32 cellular contexts compared by ENCODE assay signal in the genomic region with DNA sequence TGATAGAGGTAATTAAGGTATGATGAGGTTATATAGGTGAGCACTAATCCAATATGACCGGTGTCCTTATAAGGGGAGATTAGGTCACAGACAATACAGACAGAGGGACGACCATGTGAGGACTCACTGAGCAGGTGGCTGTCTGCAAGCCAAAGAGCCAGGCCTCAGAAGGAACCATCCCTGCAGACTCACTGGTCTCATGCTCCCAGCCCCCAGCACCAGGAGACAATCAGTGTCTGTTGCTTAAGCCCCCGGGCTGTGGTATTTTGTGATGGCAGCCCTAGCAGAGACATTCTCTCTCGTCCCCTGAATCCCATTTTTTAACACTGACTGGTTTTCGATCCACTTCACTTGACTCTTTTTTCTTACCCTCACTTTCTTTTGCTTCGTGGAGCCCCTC. TPM values are rescaled to one million over a fixed set of nuclear protein-coding genes. Genes with fewer than 3 reads are reported as not detected.
"Had no signal": no experiment of that assay in that cellular context is flagged by ENCODE, and none has a peak within 500 bp of the region (broad histone marks: within the 10 kb centered on the region; RNA-seq: fewer than 3 reads in every experiment).

No MANE protein-coding gene starts in this region.

- H3K4me1 Mint-ChIP-seq: activated CD4-positive, alpha-beta T cell treated with anti-CD3 and anti-CD28 coated beads, Interleukin-2, amount 10 ng/mL, durations not matched to agents 7 days and 5 days; central memory CD8-positive, alpha-beta T cell had no signal

- H3K27ac Mint-ChIP-seq: activated CD4-positive, alpha-beta memory T cell treated with anti-CD3 and anti-CD28 coated beads, Interleukin-2, amount 10 ng/mL, durations not matched to agents 7 days and 5 days; activated CD4-positive, alpha-beta T cell treated with anti-CD3 and anti-CD28 coated beads, Interleukin-2, amount 10 ng/mL, durations not matched to agents 7 days and 5 days; activated naive CD8-positive, alpha-beta T cell; activated T-cell treated with anti-CD3 and anti-CD28 coated beads, Interleukin-2, amount 50 U/mL, for 24 hours; activated T-cell treated with anti-CD3 and anti-CD28 coated beads, Interleukin-2, amount 50 U/mL, for 72 hours; dendritic cell treated with granulocyte-macrophage colony-stimulating factor and Interleukin-4, amounts not matched to agents 40 ng/mL and 50 ng/mL, for 4 days; endodermal cell; T-helper 17 cell; T-helper 2 cell treated with Interferon-gamma antibody and Interleukin-4, amounts not matched to agents 5 μg/mL and 100 μg/mL, for 36 hours had no signal

- H3K27ac ChIP-seq: brain microvascular endothelial cell, coronary artery, dorsolateral prefrontal cortex, foreskin keratinocyte, gastrocnemius medialis, heart left ventricle had no signal

- H3K4me3 Mint-ChIP-seq: activated CD4-positive, alpha-beta memory T cell treated with anti-CD3 and anti-CD28 coated beads, Interleukin-2, amount 10 ng/mL, durations not matched to agents 7 days and 5 days; activated CD4-positive, alpha-beta T cell treated with anti-CD3 and anti-CD28 coated beads, Interleukin-2, amount 10 ng/mL, durations not matched to agents 7 days and 5 days; activated naive CD8-positive, alpha-beta T cell; activated T-cell treated with anti-CD3 and anti-CD28 coated beads, Interleukin-2, amount 50 U/mL, for 24 hours; activated T-cell treated with anti-CD3 and anti-CD28 coated beads, Interleukin-2, amount 50 U/mL, for 72 hours; central memory CD8-positive, alpha-beta T cell; dendritic cell treated with granulocyte-macrophage colony-stimulating factor and Interleukin-4, amounts not matched to agents 40 ng/mL and 50 ng/mL, for 4 days; endodermal cell; T-helper 17 cell; T-helper 2 cell treated with Interferon-gamma antibody and Interleukin-4, amounts not matched to agents 5 μg/mL and 100 μg/mL, for 36 hours had no signal

- H3K4me1 ChIP-seq: foreskin keratinocyte, gastrocnemius medialis had no signal

- H3K4me3 ChIP-seq: coronary artery, dorsolateral prefrontal cortex, gastrocnemius medialis, heart left ventricle had no signal

- H3K36me3 Mint-ChIP-seq: activated naive CD8-positive, alpha-beta T cell had no signal

- H3K9me3 Mint-ChIP-seq: activated CD4-positive, alpha-beta memory T cell treated with anti-CD3 and anti-CD28 coated beads, Interleukin-2, amount 10 ng/mL, durations not matched to agents 7 days and 5 days; activated CD4-positive, alpha-beta T cell treated with anti-CD3 and anti-CD28 coated beads, Interleukin-2, amount 10 ng/mL, durations not matched to agents 7 days and 5 days; activated T-cell treated with anti-CD3 and anti-CD28 coated beads, Interleukin-2, amount 50 U/mL, for 24 hours; activated T-cell treated with anti-CD3 and anti-CD28 coated beads, Interleukin-2, amount 50 U/mL, for 72 hours; central memory CD8-positive, alpha-beta T cell; dendritic cell treated with granulocyte-macrophage colony-stimulating factor and Interleukin-4, amounts not matched to agents 40 ng/mL and 50 ng/mL, for 4 days; endodermal cell; T-helper 2 cell treated with Interferon-gamma antibody and Interleukin-4, amounts not matched to agents 5 μg/mL and 100 μg/mL, for 36 hours had no signal

- H3K9me3 ChIP-seq: gastrocnemius medialis, heart left ventricle had no signal

- H3K36me3 ChIP-seq: brain microvascular endothelial cell, gastrocnemius medialis, heart left ventricle had no signal

- DNase-seq: activated CD4-positive, alpha-beta memory T cell treated with anti-CD3 and anti-CD28 coated beads, Interleukin-2, amount 10 ng/mL, durations not matched to agents 7 days and 5 days; activated CD4-positive, alpha-beta T cell treated with anti-CD3 and anti-CD28 coated beads for 1 hour; activated CD4-positive, alpha-beta T cell treated with anti-CD3 and anti-CD28 coated beads for 4 hours; activated CD4-positive, alpha-beta T cell treated with anti-CD3 and anti-CD28 coated beads, Interleukin-2, amount 10 ng/mL, durations not matched to agents 7 days and 5 days; activated CD4-positive, alpha-beta T cell treated with anti-CD3 and anti-CD28 coated beads, Interleukin-2, amount 50 U/mL, for 4 hours; activated CD8-positive, alpha-beta memory T cell treated with anti-CD3 and anti-CD28 coated beads, Interleukin-2, amount 50 U/mL, for 48 hours; activated gamma-delta T cell; activated naive CD4-positive, alpha-beta T cell treated with anti-CD3 and anti-CD28 coated beads, Interleukin-2, amount 50 U/mL, for 16 hours; activated naive CD4-positive, alpha-beta T cell treated with Interleukin-2 at 50 U/mL for 16 hours; activated T-cell treated with anti-CD3 and anti-CD28 coated beads for 4 hours; activated T-cell treated with anti-CD3 and anti-CD28 coated beads, Interleukin-2, amount 50 U/mL, for 24 hours; activated T-cell treated with anti-CD3 and anti-CD28 coated beads, Interleukin-2, amount 50 U/mL, for 72 hours; amniotic stem cell; anterior cingulate cortex; brain microvascular endothelial cell; dorsolateral prefrontal cortex; effector memory CD4-positive, alpha-beta T cell; endodermal cell; foreskin keratinocyte; gastrocnemius medialis; glutamatergic neuron; heart left ventricle; T-helper 1 cell; T-helper 17 cell; T1000 had no signal

- ATAC-seq: activated T-cell treated with anti-CD3 and anti-CD28 coated beads, Interleukin-2, amount 50 U/mL, for 72 hours; esophagus mucosa; foreskin keratinocyte; gastrocnemius medialis; heart left ventricle; T-helper 17 cell had no signal

RNA-seq across cellular contexts. Expression of gene PABPC3, which starts 51.9 kb away (rescaled TPM):
- total RNA-seq: cardiac septum, gastrocnemius medialis had no signal
